In genomic region chr9:79687131-79687447, GRCh38 we compare ENCODE assay signal across 11 cellular contexts.
DNase-seq lines count a peak whose midpoint lies in the region.
"Had no signal": no experiment of that assay in that cellular context is flagged by ENCODE, and none has a peak within 500 bp of the region (broad histone marks: within the 10 kb centered on the region; RNA-seq: fewer than 3 reads in every experiment).

No MANE protein-coding gene starts in this region.

- H3K9me3 ChIP-seq in trophoblast cell (ENCODE audit: insufficient read depth, low read depth, low read length), result no peaks in the 10 kb centered on the region

- no peak overlapping the region for H3K23ac ChIP-seq in trophoblast cell (ENCODE audit: low read length)

- H2BK5ac ChIP-seq in trophoblast cell (ENCODE audit: low read depth, low read length, poor library complexity), result no peak overlapping the region

- H3K9me3 Mint-ChIP-seq in activated naive CD8-positive, alpha-beta T cell (ENCODE audit: low read depth), result no peaks in the 10 kb centered on the region
- H3K9me3 Mint-ChIP-seq: activated naive CD4-positive, alpha-beta T cell treated with anti-CD3 and anti-CD28 coated beads, Interleukin-2, amount 50 U/mL, for 24 hours had no signal

- H3K4me3 ChIP-seq in trophoblast cell (ENCODE audit: low read depth, low read length), result no peak overlapping the region

- peaks cover 23% of the 10 kb centered on the region for H3K36me3 Mint-ChIP-seq in activated naive CD8-positive, alpha-beta T cell

- H3K4me1 ChIP-seq in trophoblast cell (ENCODE audit: control insufficient read depth in 1 of 2, insufficient read depth in 2 of 2, low read length in 2 of 2), result peaks cover 20 to 27% of the 10 kb centered on the region in 2 experiments

- peak overlapping the region; percentile 77 for H3K27ac Mint-ChIP-seq in activated naive CD8-positive, alpha-beta T cell

- H3K4me1 Mint-ChIP-seq in activated naive CD8-positive, alpha-beta T cell (ENCODE audit: low read depth), result peaks cover 63% of the 10 kb centered on the region

- peak; percentile 35 for DNase-seq in GF-D8 (lab: John Stamatoyannopoulos, UW)
- DNase-seq in HT1080 (ENCODE audit: low read depth), result peak; percentile 10
- DNase-seq in trophoblast cell, result no peak
- DNase-seq in stimulated activated naive CD4-positive, alpha-beta T cell treated with Interleukin-2 at 50 U/mL for 16 hours (lab: John Stamatoyannopoulos, UW), result no peak
- no peak for DNase-seq in NCI-H1694 (lab: John Stamatoyannopoulos, UW)
- DNase-seq in OCI-M2 (lab: John Stamatoyannopoulos, UW; ENCODE audit: unreplicated experiment), result no peak
- no peak for DNase-seq in activated effector memory CD4-positive, alpha-beta T cell treated with Interleukin-2 at 50 U/mL for 16 hours
- DNase-seq: NCI-H2227 treated with DMSO at 0.1 percent for 48 hours had no signal

- H3K27me3 ChIP-seq in trophoblast cell (ENCODE audit: insufficient read depth, low read length), result no peaks in the 10 kb centered on the region

- H4K12ac ChIP-seq in trophoblast cell (ENCODE audit: low read depth, low read length), result no peak overlapping the region

- peaks cover 4 to 8% of the 10 kb centered on the region in 2 experiments for H3K36me3 ChIP-seq in trophoblast cell (ENCODE audit: control insufficient read depth in 1 of 2, insufficient read depth in 2 of 2, low read length in 2 of 2)

- H3K27me3 Mint-ChIP-seq in activated naive CD8-positive, alpha-beta T cell, result no peaks in the 10 kb centered on the region
- H3K27me3 Mint-ChIP-seq: activated naive CD4-positive, alpha-beta T cell treated with anti-CD3 and anti-CD28 coated beads, Interleukin-2, amount 50 U/mL, for 24 hours had no signal

- H3K27ac ChIP-seq in trophoblast cell (ENCODE audit: low read depth, low read length), result no peak overlapping the region
- H3K27ac ChIP-seq: epithelial cell of prostate had no signal

- H3K4me3 Mint-ChIP-seq in activated naive CD8-positive, alpha-beta T cell, result peak overlapping the region; percentile 20
- H3K4me3 Mint-ChIP-seq: activated naive CD4-positive, alpha-beta T cell treated with anti-CD3 and anti-CD28 coated beads, Interleukin-2, amount 50 U/mL, for 24 hours had no signal

- H4K8ac ChIP-seq in trophoblast cell (ENCODE audit: low read depth, low read length), result no peak overlapping the region

- H3K14ac ChIP-seq in trophoblast cell (ENCODE audit: low read length), result no peak overlapping the region

- peak overlapping the region; percentile 27 for H3K4ac ChIP-seq in trophoblast cell (ENCODE audit: low read depth, low read length)

- H3K18ac ChIP-seq in trophoblast cell (ENCODE audit: low read length), result peak overlapping the region; percentile 32

- no peak overlapping the region for H2AK5ac ChIP-seq in trophoblast cell (ENCODE audit: low read length)

- WGBS in trophoblast cell (ENCODE audit: extremely low coverage, insufficient coverage, insufficient read length), result no CpG with 5 or more reads among the region's 8 CpGs

- H3K4me2 ChIP-seq in trophoblast cell (ENCODE audit: low read length), result no peak overlapping the region

- H4K91ac ChIP-seq in trophoblast cell (ENCODE audit: low read depth, low read length), result no peak overlapping the region

- H3K79me2 ChIP-seq in trophoblast cell (ENCODE audit: control insufficient read depth, insufficient read depth, low read length, poor library complexity), result peaks cover 2% of the 10 kb centered on the region

- no peak overlapping the region for H3K9ac ChIP-seq in trophoblast cell (ENCODE audit: low read length)

- H3K79me1 ChIP-seq in trophoblast cell (ENCODE audit: low read length), result peaks cover 17% of the 10 kb centered on the region

- H2AFZ ChIP-seq in trophoblast cell (ENCODE audit: insufficient read depth, low read length, poor library complexity), result no peak overlapping the region

- no peak overlapping the region for H2BK12ac ChIP-seq in trophoblast cell (ENCODE audit: low read length)

- no peak overlapping the region for H2BK120ac ChIP-seq in trophoblast cell (ENCODE audit: insufficient read depth, low read length, poor library complexity)

Comparison
In these comparisons a context has a peak if more than half of its experiments do, and no peak if none do; other contexts are left out.
1. DNase-seq: peak in GF-D8 (single experiment) and HT1080 (single experiment); none in trophoblast cell (0 of 2), stimulated activated naive CD4-positive, alpha-beta T cell treated with Interleukin-2 at 50 U/mL for 16 hours (single experiment), NCI-H1694 (single experiment), OCI-M2 (single experiment) and activated effector memory CD4-positive, alpha-beta T cell treated with Interleukin-2 at 50 U/mL for 16 hours (single experiment).